1 cellular context compared by ENCODE assay signal in the genomic region with DNA sequence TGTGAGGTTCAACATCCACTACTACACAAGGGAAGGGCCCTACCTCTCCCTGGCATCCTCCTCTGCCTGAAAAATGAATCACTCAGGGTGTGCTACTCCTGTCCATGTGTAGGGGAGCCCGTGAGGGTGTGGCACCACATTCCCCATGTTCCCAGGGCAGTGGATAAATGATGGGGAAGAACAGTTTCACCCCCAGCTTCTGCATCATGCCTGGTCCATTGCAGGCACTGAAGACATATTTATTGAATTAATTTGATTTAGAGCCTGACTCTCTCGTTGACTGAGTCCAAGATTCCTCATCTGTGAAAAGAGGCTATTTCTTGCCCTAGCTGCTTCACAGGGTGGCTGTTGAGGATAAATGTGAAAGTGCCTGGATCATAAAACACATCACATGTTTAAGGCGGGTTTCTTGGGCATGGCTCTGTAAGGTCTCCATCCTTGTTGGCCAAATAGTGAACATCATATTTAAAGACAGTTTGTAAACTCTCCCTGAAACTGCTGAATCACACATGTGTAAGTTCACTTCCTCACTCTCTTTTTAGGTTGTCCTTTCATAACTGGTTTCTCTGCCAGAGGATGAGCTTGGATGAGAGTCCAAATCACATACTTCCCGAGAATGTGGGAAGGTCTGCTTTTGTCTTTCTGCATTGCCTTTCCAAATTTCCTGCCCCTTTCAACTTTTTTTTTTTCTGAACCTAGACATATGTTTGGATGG.
A peak's percentile ranks its signal among the peaks of the same experiment; 100 is the strongest.
TF ChIP-seq lines count a peak whose summit lies in the region.

No MANE protein-coding gene starts in this region.

TF ChIP-seq in GM12878, 131 proteins besides CTCF, POLR2A, EP300 and RAD21:
- TF ChIP-seq EED (IDR thresholded peaks at IDR 0.05; ENCODE audit: low read depth) = no peak
- TF ChIP-seq CBX5 (IDR thresholded peaks at IDR 0.05; ENCODE audit: low read depth) = no peak
- peak; percentile 74 for TF ChIP-seq SPI1 (IDR thresholded peaks at IDR 0.05; ENCODE audit: borderline replicate concordance, insufficient read depth, low read depth, low read length)
- TF ChIP-seq IKZF2 (IDR thresholded peaks at IDR 0.05) = no peak
- TF ChIP-seq PAX8 (IDR thresholded peaks at IDR 0.05) = no peak
- TF ChIP-seq ATF7 (IDR thresholded peaks at IDR 0.05; ENCODE audit: low read depth) = no peak
- no peak for TF ChIP-seq MYB (IDR thresholded peaks at IDR 0.05; ENCODE audit: borderline replicate concordance, low read depth, low read length)
- no peak for TF ChIP-seq FOXK2 (IDR thresholded peaks at IDR 0.05)
- TF ChIP-seq NFIC (IDR thresholded peaks at IDR 0.05; ENCODE audit: low read depth, low read length) = no peak
TF ChIP-seq in GM12878: peak in this region for 1.
